16 cellular contexts compared by ENCODE assay signal in the genomic region with DNA sequence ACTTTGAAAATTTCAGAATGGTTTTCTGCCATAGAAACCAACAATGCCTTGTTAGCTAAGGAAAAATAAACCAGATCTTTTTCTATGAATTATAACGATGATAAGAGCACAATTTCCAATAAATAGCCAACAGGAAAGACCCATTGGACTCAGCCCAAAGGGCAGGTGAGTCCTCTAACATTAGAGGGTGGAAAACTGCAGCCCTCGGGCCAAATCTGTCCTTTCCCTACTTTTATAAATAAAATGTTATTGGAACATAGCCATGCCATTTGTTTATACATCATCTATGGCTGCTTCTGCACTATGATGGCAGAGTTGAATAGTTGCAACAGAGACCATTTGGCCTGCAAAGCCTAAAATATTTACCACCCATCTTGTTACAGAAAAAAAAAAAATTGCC.
DNase-seq lines count a peak whose midpoint lies in the region; ATAC-seq and TF ChIP-seq lines count a peak whose summit lies in the region.
"Had no signal": no experiment of that assay in that cellular context is flagged by ENCODE, and none has a peak within 500 bp of the region (broad histone marks: within the 10 kb centered on the region; RNA-seq: fewer than 3 reads in every experiment).

No MANE protein-coding gene starts in this region.

- H3K14ac ChIP-seq in H9 (ENCODE audit: insufficient read depth, low read length): no peak overlapping the region

- 0 out of 7 replicates have a peak overlapping the region, but pooled peaks of 1 of the 3 experiments have one; percentile 66 for H3K27ac Mint-ChIP-seq in H9
- H3K27ac Mint-ChIP-seq: CD14-positive monocyte; CD4-positive, alpha-beta memory T cell had no signal

- H3T11ph ChIP-seq in H9 (ENCODE audit: low read length): no peak overlapping the region

- no peak overlapping the region for H3K4me2 ChIP-seq in H9 (ENCODE audit: insufficient read depth, insufficient read length, low read length)
- H3K4me2 ChIP-seq: BLaER1 had no signal

- no peak for ATAC-seq in GM21737 (IDR thresholded peaks at IDR 0.05; ENCODE audit: unreplicated experiment)

- TF ChIP-seq CTCF in VCaP (conservative IDR thresholded peaks at IDR 0.05) (no peak), dorsolateral prefrontal cortex (IDR thresholded peaks at IDR 0.05 in 54 of 56, conservative IDR thresholded peaks at IDR 0.05 in 2 of 56; ENCODE audit: low read depth in 1 of 56, partially characterized antibody in 56 of 56) (no peak), GM20000 (IDR thresholded peaks at IDR 0.05; ENCODE audit: extremely low read depth, missing control alignments) (no peak), H9 (conservative IDR thresholded peaks at IDR 0.05) (no peak)

- no peak overlapping the region for H3K56ac ChIP-seq in H9 (ENCODE audit: insufficient read length, low read depth, low read length)

- no peak overlapping the region for H4K5ac ChIP-seq in H9 (ENCODE audit: insufficient read length, low read depth, low read length)

- H3K27me3 ChIP-seq in HUES48 (ENCODE audit: control insufficient read depth, insufficient read depth, low read length): no peaks in the 10 kb centered on the region
- no peaks in the 10 kb centered on the region for H3K27me3 ChIP-seq in dorsolateral prefrontal cortex
- no peaks in the 10 kb centered on the region for H3K27me3 ChIP-seq in layer of hippocampus (ENCODE audit: control insufficient read depth, insufficient read depth, low read length)
- no peaks in the 10 kb centered on the region for H3K27me3 ChIP-seq in H9 (ENCODE audit: insufficient read depth, low read length)
- H3K27me3 ChIP-seq: BLaER1 had no signal

- H2BK20ac ChIP-seq in H9 (ENCODE audit: low read depth, low read length, poor library complexity, severe bottlenecking): no peak overlapping the region

- H4K20me1 ChIP-seq in H9 (ENCODE audit: control insufficient read depth, insufficient read depth, insufficient read length): no peaks in the 10 kb centered on the region
- H4K20me1 ChIP-seq: BLaER1 had no signal

- intact Hi-C loops in dorsolateral prefrontal cortex (cut with DNase I): loop anchor here in 1 of 2 donors (10.0 kb wide), 3 partner anchors 191 to 411 kb away; no protein-coding TSS in a partner anchor

- no peaks in the 10 kb centered on the region for H3K79me2 ChIP-seq in H9 (ENCODE audit: insufficient read depth, low read length)

- H3K79me1 ChIP-seq in H9 (ENCODE audit: insufficient read depth, low read depth, low read length, poor library complexity, severe bottlenecking): no peaks in the 10 kb centered on the region

- H2AFZ ChIP-seq in H9 (ENCODE audit: low read length): no peak overlapping the region

- no peak for DNase-seq in dorsolateral prefrontal cortex
- DNase-seq in GM20000 (ENCODE audit: low spot score): no peak
- no peak for DNase-seq in NCI-H2029 treated with DMSO at 0.1 percent for 48 hours (lab: John Stamatoyannopoulos, UW)
- no peak for DNase-seq in H9
- DNase-seq: 8988T; CD4-positive, alpha-beta memory T cell; DMS153; DMS79; GF-D8; GOT3 had no signal

- H2BK5ac ChIP-seq in H9 (ENCODE audit: insufficient read length, low read length): no peak overlapping the region

- H3K18ac ChIP-seq in H9 (ENCODE audit: insufficient read length, low read depth, low read length): no peak overlapping the region

- no peak overlapping the region for H2BK15ac ChIP-seq in H9 (ENCODE audit: low read depth, low read length)

- no peak overlapping the region for H3K4ac ChIP-seq in H9 (ENCODE audit: low read depth, low read length)

- peaks cover 6 to 12% of the 10 kb centered on the region in 2 experiments; a peak in 4 of 5 replicates for H3K9me3 Mint-ChIP-seq in H9

- H3K9ac ChIP-seq in HUES48 (ENCODE audit: low read depth, low read length) (no peak overlapping the region), H9 (ENCODE audit: extremely low read depth, insufficient read length, low read length) (no peak overlapping the region)
- H3K9ac ChIP-seq: BLaER1 had no signal

- H2BK120ac ChIP-seq in H9 (ENCODE audit: low read depth, low read length, poor library complexity, severe bottlenecking): no peak overlapping the region

- H4K91ac ChIP-seq in H9 (ENCODE audit: insufficient read length, low read depth, low read length): no peak overlapping the region

- H3K4me1 Mint-ChIP-seq in H9: peaks cover 41 to 45% of the 10 kb centered on the region in 2 experiments
- H3K4me1 Mint-ChIP-seq: CD14-positive monocyte; CD4-positive, alpha-beta memory T cell had no signal

- H3K9me3 ChIP-seq in HUES48 (ENCODE audit: control insufficient read depth, insufficient read depth, low read length) (no peaks in the 10 kb centered on the region), H9 (ENCODE audit: control insufficient read depth, low read depth, low read length) (no peaks in the 10 kb centered on the region)
- H3K9me3 ChIP-seq: BLaER1 had no signal

- no peaks in the 10 kb centered on the region for H3K23me2 ChIP-seq in H9 (ENCODE audit: insufficient read length, low read depth, low read length, poor library complexity, severe bottlenecking)

- peaks cover 29% of the 10 kb centered on the region for H3K4me1 ChIP-seq in HUES48 (ENCODE audit: control insufficient read depth, insufficient read depth, low read length)
- H3K4me1 ChIP-seq in H9 (ENCODE audit: insufficient read depth, low read length): peaks cover 6% of the 10 kb centered on the region; the same call in 1 of the 2 replicates

- no peak overlapping the region for H3K4me3 Mint-ChIP-seq in H9
- H3K4me3 Mint-ChIP-seq: CD14-positive monocyte; CD4-positive, alpha-beta memory T cell had no signal

- no peaks in the 10 kb centered on the region; the same call in 1 of the 2 replicates for H3K27me3 Mint-ChIP-seq in H9 (ENCODE audit: low read depth)
- H3K27me3 Mint-ChIP-seq: CD4-positive, alpha-beta memory T cell had no signal

- no peak overlapping the region for H4K8ac ChIP-seq in H9 (replicated peaks; ENCODE audit: insufficient read length, low read depth, low read length)

- peaks cover 4 to 16% (median 8%) of the 10 kb centered on the region in 3 experiments; a peak in 5 of 7 replicates for H3K36me3 Mint-ChIP-seq in H9 (ENCODE audit: insufficient read depth in 1 of 3, low read depth in 3 of 3)
- H3K36me3 Mint-ChIP-seq: CD14-positive monocyte; CD4-positive, alpha-beta memory T cell had no signal

- H3K27ac ChIP-seq in HUES48 (ENCODE audit: low read depth, low read length) (peak overlapping the region; percentile 45), VCaP (peak overlapping the region; percentile 70), dorsolateral prefrontal cortex (peak overlapping the region in 58 of 59 donors; percentile 66 to 99 (median 92)), layer of hippocampus (ENCODE audit: low read depth, low read length) (peak overlapping the region; percentile 83), H9 (ENCODE audit: insufficient read length, low read depth, low read length) (no peak overlapping the region)
- H3K27ac ChIP-seq: BLaER1 had no signal

- H3K23ac ChIP-seq in H9 (ENCODE audit: insufficient read length, low read depth, low read length): no peak overlapping the region

- no peaks in the 10 kb centered on the region for H3K36me3 ChIP-seq in HUES48 (ENCODE audit: control insufficient read depth, insufficient read depth, low read length)
- H3K36me3 ChIP-seq: BLaER1 had no signal

- H2BK12ac ChIP-seq in H9 (ENCODE audit: insufficient read length, low read depth, low read length): no peak overlapping the region

- no CpG with 5 or more reads among the region's 2 CpGs for WGBS in H9 (ENCODE audit: extremely low coverage, insufficient read length, low lambda C conversion rate)

- H3K4me3 ChIP-seq in HUES48 (ENCODE audit: low read depth, low read length) (no peak overlapping the region), dorsolateral prefrontal cortex (no peak overlapping the region)
- H3K4me3 ChIP-seq: BLaER1 had no signal

- no peak overlapping the region for H2AK5ac ChIP-seq in H9 (ENCODE audit: insufficient read length, low read length)
